In the genomic region with DNA sequence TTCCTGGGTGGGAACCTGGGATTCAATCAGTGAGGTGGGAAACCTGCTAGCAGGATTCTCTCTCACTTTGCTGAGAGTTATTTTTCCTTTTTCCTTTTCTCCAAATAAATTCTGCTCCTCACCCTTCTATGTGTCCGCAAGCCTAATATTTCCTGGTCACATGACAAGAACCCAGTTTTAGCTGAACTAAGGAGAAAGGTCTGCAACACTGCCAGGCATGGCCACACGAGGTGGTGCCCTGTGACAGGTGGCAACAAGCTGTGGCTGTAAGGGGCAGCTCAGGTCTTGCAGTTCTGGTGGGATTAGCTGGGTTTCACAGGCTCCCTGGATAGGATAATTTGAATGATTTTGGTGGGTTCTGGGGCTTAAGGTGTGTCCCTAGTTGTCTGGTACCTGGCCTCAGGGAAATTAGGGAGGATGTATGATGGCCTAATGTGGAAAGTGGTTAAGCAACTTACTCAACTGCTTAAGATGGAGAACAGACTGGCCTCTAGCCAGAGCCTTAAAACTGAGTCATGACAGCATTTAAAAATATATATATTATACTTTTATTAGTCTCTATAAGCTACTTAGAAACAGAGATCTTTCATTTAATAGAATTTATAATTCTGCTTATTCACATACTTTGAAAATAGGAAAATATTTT, we compare ENCODE assay signal across 24 cellular contexts.
DNase-seq lines count a peak whose midpoint lies in the region; ATAC-seq, FAIRE-seq and TF ChIP-seq lines count a peak whose summit lies in the region.
"Had no signal": no experiment of that assay in that cellular context is flagged by ENCODE, and none has a peak within 500 bp of the region (broad histone marks: within the 10 kb centered on the region; RNA-seq: fewer than 3 reads in every experiment).

No MANE protein-coding gene starts in this region.

- H3K4me1 Mint-ChIP-seq in endodermal cell, result peaks cover 2% of the 10 kb centered on the region
- H3K4me1 Mint-ChIP-seq: CD4-positive, CD25-positive, alpha-beta regulatory T cell; WTC11 had no signal

- TF ChIP-seq RAD21 in A549 (conservative IDR thresholded peaks at IDR 0.05 in 1 of 2, IDR thresholded peaks at IDR 0.05 in 1 of 2), result no peak
- TF ChIP-seq RAD21 in Ishikawa (IDR thresholded peaks at IDR 0.05; ENCODE audit: low read depth), result no peak

- 83% methylated on average over 2 of the region's 2 CpGs for WGBS in A549 (ENCODE audit: missing lambda C conversion rate)
- 88 to 90% methylated on average over 2 of the region's 2 CpGs for WGBS in endodermal cell (ENCODE audit: insufficient coverage in 1 of 2, insufficient read length in 1 of 2), 2 experiments

- H3K36me3 ChIP-seq in endodermal cell (ENCODE audit: control insufficient read depth, insufficient read depth, low read length), result no peaks in the 10 kb centered on the region
- H3K36me3 ChIP-seq: neutrophil, Peyer's patch had no signal

- no peaks in the 10 kb centered on the region for H3K9me3 ChIP-seq in A549
- peaks cover 20% of the 10 kb centered on the region for H3K9me3 ChIP-seq in endodermal cell (ENCODE audit: control insufficient read depth, low read length)
- H3K9me3 ChIP-seq: neutrophil had no signal

- H3K4me1 ChIP-seq in A549, result peaks cover 39% of the 10 kb centered on the region
- H3K4me1 ChIP-seq in endodermal cell (ENCODE audit: control insufficient read depth, insufficient read depth, low read length), result peaks cover 14% of the 10 kb centered on the region
- H3K4me1 ChIP-seq: Peyer's patch had no signal

- POLR2A ChIA-PET in A549 (lab: Yijun Ruan, JAX), result no interaction called here

- TF ChIP-seq EP300 in A549 (IDR thresholded peaks at IDR 0.05) (no peak), Ishikawa (IDR thresholded peaks at IDR 0.05; ENCODE audit: borderline replicate concordance) (no peak)

- CTCF ChIA-PET in A549 (lab: Yijun Ruan, JAX), result no interaction called here

- H3K27me3 ChIP-seq in endodermal cell (ENCODE audit: control insufficient read depth, insufficient read depth, low read length, poor library complexity, severe bottlenecking), result no peaks in the 10 kb centered on the region
- H3K27me3 ChIP-seq: neutrophil, Peyer's patch had no signal

- H3K9ac ChIP-seq in endodermal cell (ENCODE audit: extremely low read depth, low read length, poor library complexity, severe bottlenecking), result no peak overlapping the region

- no peak overlapping the region for H3K4me3 ChIP-seq in A549
- H3K4me3 ChIP-seq in choroid plexus epithelial cell (ENCODE audit: low read depth, low read length), result no peak overlapping the region
- no peak overlapping the region for H3K4me3 ChIP-seq in endodermal cell (ENCODE audit: low read length)
- H3K4me3 ChIP-seq: GM12878, K562, Peyer's patch, SK-N-MC had no signal

- no peak overlapping the region for H3K4me3 Mint-ChIP-seq in endodermal cell
- H3K4me3 Mint-ChIP-seq: CD4-positive, CD25-positive, alpha-beta regulatory T cell; T-helper 2 cell treated with Interferon-gamma antibody and Interleukin-4, amounts not matched to agents 5 μg/mL and 100 μg/mL, for 36 hours; WTC11 had no signal

- no peak overlapping the region for H3K27ac Mint-ChIP-seq in endodermal cell
- H3K27ac Mint-ChIP-seq: CD4-positive, CD25-positive, alpha-beta regulatory T cell; T-helper 2 cell treated with Interferon-gamma antibody and Interleukin-4, amounts not matched to agents 5 μg/mL and 100 μg/mL, for 36 hours; WTC11 had no signal

- ATAC-seq in A549, result no peak
- ATAC-seq: GM12878, K562, WTC11 had no signal

- no peaks in the 10 kb centered on the region for H3K36me3 Mint-ChIP-seq in endodermal cell (ENCODE audit: low read depth)
- H3K36me3 Mint-ChIP-seq: CD4-positive, CD25-positive, alpha-beta regulatory T cell had no signal

- no peak for TF ChIP-seq POLR2A in A549 (IDR thresholded peaks at IDR 0.05; ENCODE audit: low read length)

- H3K27me3 Mint-ChIP-seq in endodermal cell (ENCODE audit: insufficient read depth), result no peaks in the 10 kb centered on the region
- H3K27me3 Mint-ChIP-seq: CD4-positive, CD25-positive, alpha-beta regulatory T cell had no signal

- DNase-seq in A549 (ENCODE audit: low read depth in 1 of 2, low spot score in 1 of 2) (no peak), choroid plexus epithelial cell (ENCODE audit: low read depth) (peak; percentile 9), iris pigment epithelial cell (ENCODE audit: low read depth) (peak; percentile 64), cerebellum (ENCODE audit: low spot score) (no peak), endodermal cell (no peak), NCI-H128 (lab: John Stamatoyannopoulos, UW; ENCODE audit: unreplicated experiment) (no peak)
- no peak for DNase-seq in activated CD4-positive, CD25-positive, alpha-beta regulatory T cell treated with anti-CD3 and anti-CD28 coated beads, Interleukin-2, amount 50 U/mL, for 72 hours
- DNase-seq: activated CD4-positive, alpha-beta T cell treated with anti-CD3 and anti-CD28 coated beads, Interleukin-2, amount 50 U/mL, for 48 hours; activated gamma-delta T cell treated with Interleukin-2 at 50 U/mL for 16 hours; amygdala; CD4-positive, CD25-positive, alpha-beta regulatory T cell; central memory CD4-positive, alpha-beta T cell; effector CD4-positive, alpha-beta T cell; NCI-H187; NCI-H2227 treated with DMSO at 0.1 percent for 48 hours; Peyer's patch; stimulated activated CD8-positive, alpha-beta memory T cell treated with anti-CD3 and anti-CD28 coated beads, Interleukin-4, amount 100 ng/mL, for 48 hours had no signal

- TF ChIP-seq CTCF in A549 (IDR thresholded peaks at IDR 0.05), result no peak
- no peak for TF ChIP-seq CTCF in choroid plexus epithelial cell (conservative IDR thresholded peaks at IDR 0.05; ENCODE audit: low read depth, low read length)
- no peak for TF ChIP-seq CTCF in endodermal cell (conservative IDR thresholded peaks at IDR 0.05)

- H3K27ac ChIP-seq in A549 (peak overlapping the region; percentile 44 to 69; a peak in 4 of 6 replicates), endodermal cell (ENCODE audit: low read depth, low read length) (no peak overlapping the region)
- H3K27ac ChIP-seq: neutrophil, Peyer's patch, SK-N-MC had no signal

- peaks cover 38% of the 10 kb centered on the region for H3K9me3 Mint-ChIP-seq in endodermal cell
- H3K9me3 Mint-ChIP-seq: T-helper 2 cell treated with Interferon-gamma antibody and Interleukin-4, amounts not matched to agents 5 μg/mL and 100 μg/mL, for 36 hours had no signal

- FAIRE-seq in A549 (lab: Jason Lieb, UNC), result no peak
- FAIRE-seq: GM12878, K562 had no signal

- no peak overlapping the region for H3K4me2 ChIP-seq in A549

TF ChIP-seq in A549, 52 proteins besides CTCF, POLR2A, EP300 and RAD21:
- TF ChIP-seq KDM1A (IDR thresholded peaks at IDR 0.05; ENCODE audit: low read depth), result no peak
- TF ChIP-seq HEYL (CRISPR knock-in tag; IDR thresholded peaks at IDR 0.05), result no peak
- TF ChIP-seq, protein P1, sequence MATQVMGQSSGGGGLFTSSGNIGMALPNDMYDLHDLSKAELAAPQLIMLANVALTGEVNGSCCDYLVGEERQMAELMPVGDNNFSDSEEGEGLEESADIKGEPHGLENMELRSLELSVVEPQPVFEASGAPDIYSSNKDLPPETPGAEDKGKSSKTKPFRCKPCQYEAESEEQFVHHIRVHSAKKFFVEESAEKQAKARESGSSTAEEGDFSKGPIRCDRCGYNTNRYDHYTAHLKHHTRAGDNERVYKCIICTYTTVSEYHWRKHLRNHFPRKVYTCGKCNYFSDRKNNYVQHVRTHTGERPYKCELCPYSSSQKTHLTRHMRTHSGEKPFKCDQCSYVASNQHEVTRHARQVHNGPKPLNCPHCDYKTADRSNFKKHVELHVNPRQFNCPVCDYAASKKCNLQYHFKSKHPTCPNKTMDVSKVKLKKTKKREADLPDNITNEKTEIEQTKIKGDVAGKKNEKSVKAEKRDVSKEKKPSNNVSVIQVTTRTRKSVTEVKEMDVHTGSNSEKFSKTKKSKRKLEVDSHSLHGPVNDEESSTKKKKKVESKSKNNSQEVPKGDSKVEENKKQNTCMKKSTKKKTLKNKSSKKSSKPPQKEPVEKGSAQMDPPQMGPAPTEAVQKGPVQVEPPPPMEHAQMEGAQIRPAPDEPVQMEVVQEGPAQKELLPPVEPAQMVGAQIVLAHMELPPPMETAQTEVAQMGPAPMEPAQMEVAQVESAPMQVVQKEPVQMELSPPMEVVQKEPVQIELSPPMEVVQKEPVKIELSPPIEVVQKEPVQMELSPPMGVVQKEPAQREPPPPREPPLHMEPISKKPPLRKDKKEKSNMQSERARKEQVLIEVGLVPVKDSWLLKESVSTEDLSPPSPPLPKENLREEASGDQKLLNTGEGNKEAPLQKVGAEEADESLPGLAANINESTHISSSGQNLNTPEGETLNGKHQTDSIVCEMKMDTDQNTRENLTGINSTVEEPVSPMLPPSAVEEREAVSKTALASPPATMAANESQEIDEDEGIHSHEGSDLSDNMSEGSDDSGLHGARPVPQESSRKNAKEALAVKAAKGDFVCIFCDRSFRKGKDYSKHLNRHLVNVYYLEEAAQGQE (IDR thresholded peaks at IDR 0.05), result no peak
- TF ChIP-seq SREBF2 (IDR thresholded peaks at IDR 0.05), result no peak
- no peak for TF ChIP-seq CBX8 (IDR thresholded peaks at IDR 0.05)

TF ChIP-seq in Ishikawa, 13 proteins besides CTCF, POLR2A, EP300 and RAD21:
- no peak for TF ChIP-seq YY1 (IDR thresholded peaks at IDR 0.05; ENCODE audit: low read depth)
- TF ChIP-seq, protein P2, sequence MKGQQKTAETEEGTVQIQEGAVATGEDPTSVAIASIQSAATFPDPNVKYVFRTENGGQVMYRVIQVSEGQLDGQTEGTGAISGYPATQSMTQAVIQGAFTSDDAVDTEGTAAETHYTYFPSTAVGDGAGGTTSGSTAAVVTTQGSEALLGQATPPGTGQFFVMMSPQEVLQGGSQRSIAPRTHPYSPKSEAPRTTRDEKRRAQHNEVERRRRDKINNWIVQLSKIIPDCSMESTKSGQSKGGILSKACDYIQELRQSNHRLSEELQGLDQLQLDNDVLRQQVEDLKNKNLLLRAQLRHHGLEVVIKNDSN (IDR thresholded peaks at IDR 0.05), result 0 out of 2 replicates have a peak, but pooled peaks have one; percentile 50

Comparison
In these comparisons a context has a peak if more than half of its experiments do, and no peak if none do; other contexts are left out.
1. DNase-seq: peak in choroid plexus epithelial cell (single experiment) and iris pigment epithelial cell (single experiment); none in A549 (0 of 2), cerebellum (single experiment), activated CD4-positive, CD25-positive, alpha-beta regulatory T cell treated with anti-CD3 and anti-CD28 coated beads, Interleukin-2, amount 50 U/mL, for 72 hours (single experiment), endodermal cell (single experiment) and NCI-H128 (single experiment).